ENCODE assay signal across 6 cellular contexts in the genomic region with DNA sequence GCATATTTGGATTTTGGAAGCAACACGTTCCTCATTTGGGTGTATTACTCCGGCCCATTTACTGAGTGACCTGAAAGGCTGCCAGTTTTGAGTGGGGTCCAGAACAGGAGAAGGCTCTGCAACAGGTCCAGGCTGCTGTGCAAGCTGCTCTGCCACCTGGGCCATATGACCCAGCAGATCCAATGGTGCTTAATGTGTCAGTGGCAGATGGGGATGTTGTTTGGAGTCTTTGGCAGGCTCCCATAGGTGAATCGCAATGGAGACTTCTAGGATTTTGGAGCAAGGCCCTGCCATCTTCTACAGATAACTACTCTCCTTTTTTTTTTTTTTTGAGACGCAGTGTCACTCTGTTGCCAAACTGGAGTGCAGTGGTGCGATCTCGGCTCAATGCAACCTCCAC. TPM values are rescaled to one million over a fixed set of nuclear protein-coding genes. Genes with fewer than 3 reads are reported as not detected.
A peak's percentile ranks its signal among the peaks of the same experiment; 100 is the strongest.
DNase-seq lines count a peak whose midpoint lies in the region; ATAC-seq and TF ChIP-seq lines count a peak whose summit lies in the region.
"Not testable (repeated sequence)": the region's sequence is repeated elsewhere in the genome, so short reads cannot be mapped to it uniquely, and the experiment has no call there.

No MANE protein-coding gene starts in this region.

- peak overlapping the region; percentile 30 for H3K27ac Mint-ChIP-seq in endothelial cell (ENCODE audit: unreplicated experiment)

- not testable (repeated sequence) for ATAC-seq in gastrocnemius medialis

- H3K4me3 ChIP-seq in gastrocnemius medialis = not testable (repeated sequence)

- H3K4me3 Mint-ChIP-seq in endothelial cell (ENCODE audit: unreplicated experiment) = not testable (repeated sequence)

- H3K9me3 Mint-ChIP-seq in endothelial cell (ENCODE audit: unreplicated experiment) = not testable (repeated sequence)

- peaks cover 66 to 71% of the 10 kb centered on the region in 2 donors for H3K4me1 ChIP-seq in gastrocnemius medialis

- H3K36me3 ChIP-seq in gastrocnemius medialis = peaks cover 0 to 13% of the 10 kb centered on the region in 2 donors

- not testable (repeated sequence) for H3K27me3 Mint-ChIP-seq in endothelial cell (ENCODE audit: unreplicated experiment)

- DNase-seq in DMS 273 (lab: John Stamatoyannopoulos, UW; ENCODE audit: unreplicated experiment) (peak; percentile 70), G401 (ENCODE audit: low spot score) (peak; percentile 82), NCI-H2171 treated with DMSO at 0.1 percent for 48 hours (lab: John Stamatoyannopoulos, UW) (peak; percentile 37), NCI-H82 (lab: John Stamatoyannopoulos, UW) (peak; percentile 4)
- not testable (repeated sequence) for DNase-seq in endothelial cell (ENCODE audit: low spot score); gastrocnemius medialis

- not testable (repeated sequence) for H3K36me3 Mint-ChIP-seq in endothelial cell (ENCODE audit: low read depth, unreplicated experiment)

- not testable (repeated sequence) for H3K4me1 Mint-ChIP-seq in endothelial cell (ENCODE audit: unreplicated experiment)

- not testable (repeated sequence) for TF ChIP-seq POLR2A in gastrocnemius medialis (IDR thresholded peaks at IDR 0.05)

- not testable (repeated sequence) for H3K9me3 ChIP-seq in gastrocnemius medialis

- not testable (repeated sequence) for TF ChIP-seq CTCF in endothelial cell (IDR thresholded peaks at IDR 0.05; ENCODE audit: unreplicated experiment); gastrocnemius medialis (IDR thresholded peaks at IDR 0.05 in 4 of 5, conservative IDR thresholded peaks at IDR 0.05 in 1 of 5)

- peak overlapping the region in 3 of 4 donors; percentile 48 to 93 (median 91) for H3K27ac ChIP-seq in gastrocnemius medialis

- in situ Hi-C loops in G401 (cut with HindIII; ENCODE audit: low sequenced_read_pairs); gastrocnemius medialis (cut with MboI; ENCODE audit: low sequenced_read_pairs in 4 of 4): not testable (repeated sequence)

- intact Hi-C loops in gastrocnemius medialis (cut with DNase I; ENCODE audit: low total_unique reads) = not testable (repeated sequence)

- not testable (repeated sequence) for H3K27me3 ChIP-seq in gastrocnemius medialis

RNA-seq across cellular contexts. Expression of a gene that starts 8.9 kb away (rescaled TPM):
- 39.9 and 55.2 TPM in 2 replicates for total RNA-seq in G401 (2014; rRNA removed; shearing (Covaris generic))
- 155 TPM for total RNA-seq in endothelial cell (ENCODE audit: unreplicated experiment)
- total RNA-seq in gastrocnemius medialis = 100 to 1,000 TPM; 597 to 976 (median 687) TPM
